18 cellular contexts compared by ENCODE assay signal in genomic region chr9:114837923-114838322, GRCh38. TPM values are rescaled to one million over a fixed set of nuclear protein-coding genes. Genes with fewer than 3 reads are reported as not detected.
"Had no signal": no experiment of that assay in that cellular context is flagged by ENCODE, and none has a peak within 500 bp of the region (broad histone marks: within the 10 kb centered on the region; RNA-seq: fewer than 3 reads in every experiment).

No MANE protein-coding gene starts in this region.

- H3K9me3 ChIP-seq: adrenal gland, esophagus squamous epithelium, mucosa of descending colon, pancreas, sigmoid colon had no signal

- H3K36me3 ChIP-seq: adrenal gland, esophagus squamous epithelium, heart left ventricle, pancreas, sigmoid colon, tibial nerve had no signal

- H3K4me3 ChIP-seq: adrenal gland, esophagus squamous epithelium, heart left ventricle, mucosa of descending colon, pancreas, sigmoid colon, tibial nerve had no signal

- DNase-seq: activated CD4-positive, alpha-beta T cell treated with anti-CD3 and anti-CD28 coated beads, Interleukin-2, amount 50 U/mL, for 48 hours; activated CD4-positive, CD25-positive, alpha-beta regulatory T cell treated with anti-CD3 and anti-CD28 coated beads, Interleukin-2, amount 50 U/mL, for 72 hours; activated naive CD4-positive, alpha-beta T cell treated with anti-CD3 and anti-CD28 coated beads, Interleukin-2, amount 10 ng/mL, durations not matched to agents 7 days and 5 days; adrenal gland; caudate nucleus; esophagus squamous epithelium; heart left ventricle; islet precursor cell; mucosa of descending colon; naive thymus-derived CD4-positive, alpha-beta T cell; pancreas; sigmoid colon; stimulated activated CD4-positive, alpha-beta T cell treated with anti-CD3 and anti-CD28 coated beads, Interleukin-2, amount 100 ng/mL, for 24 hours; substantia nigra; T-helper 9 cell had no signal

- H3K27me3 ChIP-seq: pancreas, sigmoid colon, tibial nerve had no signal

- H3K27ac ChIP-seq: adrenal gland, esophagus squamous epithelium, heart left ventricle, pancreas, sigmoid colon, tibial nerve had no signal

- H3K27ac Mint-ChIP-seq: activated naive CD4-positive, alpha-beta T cell treated with anti-CD3 and anti-CD28 coated beads, Interleukin-2, amount 10 ng/mL, durations not matched to agents 7 days and 5 days; activated T-helper 2 cell treated with anti-CD3 and anti-CD28 coated beads, Interferon-gamma antibody, Interleukin-2, Interleukin-4, amounts not matched to agents 10 μg/mL and 5 μg/mL and 100 μg/mL, durations not matched to agents 14 hours and 24 hours and 36 hours; naive thymus-derived CD4-positive, alpha-beta T cell had no signal

- ATAC-seq: heart left ventricle; left lobe of liver; mucosa of descending colon; naive thymus-derived CD4-positive, alpha-beta T cell; pancreas had no signal

- H3K4me3 Mint-ChIP-seq: activated naive CD4-positive, alpha-beta T cell treated with anti-CD3 and anti-CD28 coated beads, Interleukin-2, amount 10 ng/mL, durations not matched to agents 7 days and 5 days; naive thymus-derived CD4-positive, alpha-beta T cell had no signal

- H3K4me1 ChIP-seq: adrenal gland, esophagus squamous epithelium, heart left ventricle, pancreas, sigmoid colon, tibial nerve had no signal

RNA-seq across cellular contexts. Expression of gene TNFSF15, which starts 32.1 kb away (rescaled TPM):
- polyA plus RNA-seq: naive thymus-derived CD4-positive, alpha-beta T cell had no signal
